17 cellular contexts compared by ENCODE assay signal in the genomic region with DNA sequence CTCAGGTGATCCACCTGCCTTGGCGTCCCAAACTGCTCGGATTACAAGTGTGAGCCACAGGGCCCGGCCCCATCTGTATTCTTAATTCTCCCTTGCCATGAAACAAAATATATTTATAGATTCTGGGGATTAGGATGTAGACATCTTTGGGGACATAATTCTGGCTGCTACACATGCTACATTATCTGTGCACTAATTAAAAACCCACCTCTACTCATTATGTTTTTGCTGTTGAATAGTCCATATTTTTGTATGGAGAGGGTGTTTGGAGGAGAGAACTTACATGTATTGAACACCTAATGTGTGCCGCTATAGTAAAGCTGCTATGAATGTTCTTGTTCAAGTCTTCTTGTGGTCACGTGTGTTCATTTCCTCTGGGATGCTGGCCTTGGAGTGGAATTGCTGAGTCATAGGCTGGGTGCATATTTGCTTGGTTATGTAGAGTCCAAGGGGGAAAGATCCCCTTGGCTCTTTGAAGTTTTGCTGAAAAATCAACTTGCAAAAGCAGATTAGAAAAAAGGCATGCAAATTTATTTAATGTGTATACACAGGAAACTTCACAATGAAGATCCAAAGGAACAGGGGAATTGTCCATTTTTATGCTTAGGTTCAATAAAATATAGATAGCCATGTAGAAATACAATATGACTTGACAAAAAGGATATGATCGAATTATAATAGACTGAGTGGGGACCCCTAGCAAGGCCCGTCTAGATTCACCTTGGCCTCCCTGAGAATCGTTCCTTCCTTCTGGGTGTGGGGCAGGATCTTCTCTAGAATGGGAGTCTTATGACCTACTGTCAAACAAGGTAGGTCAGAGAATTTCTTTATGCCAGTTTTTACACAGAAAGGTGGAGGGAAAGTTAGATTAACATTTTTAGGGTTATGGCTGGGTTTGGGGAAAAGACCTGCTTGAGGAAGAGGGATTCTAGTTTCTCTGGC. TPM values are rescaled to one million over a fixed set of nuclear protein-coding genes. Genes with fewer than 3 reads are reported as not detected.
DNase-seq lines count a peak whose midpoint lies in the region; ATAC-seq and TF ChIP-seq lines count a peak whose summit lies in the region.
"Had no signal": no experiment of that assay in that cellular context is flagged by ENCODE, and none has a peak within 500 bp of the region (broad histone marks: within the 10 kb centered on the region; RNA-seq: fewer than 3 reads in every experiment).

No MANE protein-coding gene starts in this region.

- peaks cover 2% of the 10 kb centered on the region for H3K27me3 Mint-ChIP-seq in MCF 10A (ENCODE audit: insufficient read depth, unreplicated experiment)
- peaks cover 2% of the 10 kb centered on the region for H3K27me3 Mint-ChIP-seq in activated CD8-positive, alpha-beta memory T cell treated with anti-CD3 and anti-CD28 coated beads, Interleukin-2, amount 10 ng/mL, durations not matched to agents 7 days and 5 days

- H2AFZ ChIP-seq in SK-N-SH (ENCODE audit: low read depth), result no peak overlapping the region

- no peak for ATAC-seq in activated CD8-positive, alpha-beta memory T cell treated with anti-CD3 and anti-CD28 coated beads, Interleukin-2, amount 10 ng/mL, durations not matched to agents 7 days and 5 days
- ATAC-seq in psoas muscle, result no peak
- ATAC-seq: activated T-cell treated with anti-CD3 and anti-CD28 coated beads, Interleukin-2, amount 50 U/mL, for 72 hours; natural killer cell treated with Interleukin-12 subunit alpha and Interleukin-12 subunit beta and Interleukin-15 and Interleukin-18, amount 100 ng/mL, for 72 hours had no signal

- no peaks in the 10 kb centered on the region for H3K9me2 ChIP-seq in SK-N-SH

- TF ChIP-seq POLR2A in breast epithelium (IDR thresholded peaks at IDR 0.05), result no peak

- H3K4me1 ChIP-seq in breast epithelium (no peaks in the 10 kb centered on the region), SK-N-SH (ENCODE audit: control insufficient read depth in 1 of 2, insufficient read depth in 2 of 2, low read depth in 1 of 2, low read length in 1 of 2) (peaks cover 0 to 14% of the 10 kb centered on the region in 2 experiments; a peak in 2 of 4 replicates), psoas muscle (no peaks in the 10 kb centered on the region)
- H3K4me1 ChIP-seq: tibial nerve had no signal

- H3K4me3 Mint-ChIP-seq in MCF 10A (ENCODE audit: unreplicated experiment), result no peak overlapping the region
- no peak overlapping the region for H3K4me3 Mint-ChIP-seq in activated CD8-positive, alpha-beta memory T cell treated with anti-CD3 and anti-CD28 coated beads, Interleukin-2, amount 10 ng/mL, durations not matched to agents 7 days and 5 days
- H3K4me3 Mint-ChIP-seq: activated T-cell treated with anti-CD3 and anti-CD28 coated beads, Interleukin-2, amount 50 U/mL, for 72 hours; brain; natural killer cell treated with Interleukin-12 subunit alpha and Interleukin-12 subunit beta and Interleukin-15 and Interleukin-18, amount 100 ng/mL, for 72 hours had no signal

- H3K9me3 Mint-ChIP-seq in MCF 10A (ENCODE audit: unreplicated experiment), result no peaks in the 10 kb centered on the region
- no peaks in the 10 kb centered on the region for H3K9me3 Mint-ChIP-seq in activated CD8-positive, alpha-beta memory T cell treated with anti-CD3 and anti-CD28 coated beads, Interleukin-2, amount 10 ng/mL, durations not matched to agents 7 days and 5 days (ENCODE audit: low read depth)
- H3K9me3 Mint-ChIP-seq: activated T-cell treated with anti-CD3 and anti-CD28 coated beads, Interleukin-2, amount 50 U/mL, for 72 hours; natural killer cell treated with Interleukin-12 subunit alpha and Interleukin-12 subunit beta and Interleukin-15 and Interleukin-18, amount 100 ng/mL, for 72 hours had no signal

- no peak for TF ChIP-seq EP300 in SK-N-SH (IDR thresholded peaks at IDR 0.05; ENCODE audit: borderline replicate concordance in 1 of 2, low read depth in 1 of 2, low read length in 1 of 2)

- TF ChIP-seq RAD21 in SK-N-SH (IDR thresholded peaks at IDR 0.05; ENCODE audit: low read length), result no peak

- peak; percentile 52 for DNase-seq in MCF 10A (ENCODE audit: unreplicated experiment)
- no peak for DNase-seq in breast epithelium (ENCODE audit: low spot score in 2 of 2)
- DNase-seq in SK-N-SH, result no peak
- peak; percentile 86 for DNase-seq in fibroblast of pulmonary artery (ENCODE audit: low read depth)
- DNase-seq in stromal cell of bone marrow (ENCODE audit: low read depth), result peak; percentile 26
- DNase-seq in activated CD8-positive, alpha-beta memory T cell treated with anti-CD3 and anti-CD28 coated beads, Interleukin-2, amount 10 ng/mL, durations not matched to agents 7 days and 5 days, result no peak
- no peak for DNase-seq in psoas muscle
- DNase-seq in UCSD-AML1 (lab: John Stamatoyannopoulos, UW; ENCODE audit: unreplicated experiment), result no peak
- DNase-seq: activated CD4-positive, CD25-positive, alpha-beta regulatory T cell treated with anti-CD3 and anti-CD28 coated beads, Interleukin-2, amount 50 U/mL, for 72 hours; activated T-cell treated with anti-CD3 and anti-CD28 coated beads, Interleukin-2, amount 50 U/mL, for 72 hours; NCI-H1092; NCI-H524 treated with DMSO at 0.1 percent for 48 hours had no signal

- no peak overlapping the region for H3K4me2 ChIP-seq in SK-N-SH

- H3K4me1 Mint-ChIP-seq in MCF 10A (ENCODE audit: insufficient read depth, unreplicated experiment), result no peaks in the 10 kb centered on the region
- H3K4me1 Mint-ChIP-seq in activated CD8-positive, alpha-beta memory T cell treated with anti-CD3 and anti-CD28 coated beads, Interleukin-2, amount 10 ng/mL, durations not matched to agents 7 days and 5 days, result no peaks in the 10 kb centered on the region
- H3K4me1 Mint-ChIP-seq: brain had no signal

- peaks cover 0 to 5% of the 10 kb centered on the region in 2 donors for H3K9me3 ChIP-seq in breast epithelium
- H3K9me3 ChIP-seq in SK-N-SH, result no peaks in the 10 kb centered on the region
- H3K9me3 ChIP-seq in psoas muscle, result no peaks in the 10 kb centered on the region
- H3K9me3 ChIP-seq: SJSA1 had no signal

- H3K79me2 ChIP-seq in SK-N-SH (ENCODE audit: insufficient read depth), result no peaks in the 10 kb centered on the region

- POLR2A ChIA-PET in MCF 10A (lab: Yijun Ruan, JAX) (interaction anchor here (0.8 kb wide), 1 partner anchor 14 kb away, joined by 3 read pairs; no protein-coding TSS in a partner anchor), SK-N-SH (lab: Yijun Ruan, JAX) (no interaction called here)

- H3K27ac ChIP-seq in breast epithelium, result no peak overlapping the region
- H3K27ac ChIP-seq in SK-N-SH (ENCODE audit: low read depth in 2 of 2, low read length in 1 of 2), result peak overlapping the region in 1 of 2 experiments; percentile 11; a peak in 1 of 4 replicates
- no peak overlapping the region for H3K27ac ChIP-seq in psoas muscle
- H3K27ac ChIP-seq: 22Rv1, SJSA1, tibial nerve had no signal

- no peaks in the 10 kb centered on the region for H3K36me3 Mint-ChIP-seq in MCF 10A (ENCODE audit: insufficient read depth, unreplicated experiment)
- no peaks in the 10 kb centered on the region for H3K36me3 Mint-ChIP-seq in activated CD8-positive, alpha-beta memory T cell treated with anti-CD3 and anti-CD28 coated beads, Interleukin-2, amount 10 ng/mL, durations not matched to agents 7 days and 5 days
- H3K36me3 Mint-ChIP-seq: brain; natural killer cell treated with Interleukin-12 subunit alpha and Interleukin-12 subunit beta and Interleukin-15 and Interleukin-18, amount 100 ng/mL, for 72 hours had no signal

- intact Hi-C loops in MCF 10A (cut with micrococcal nuclease), result no loop called here
- intact Hi-C loops in breast epithelium (cut with DNase I; ENCODE audit: low total_unique reads), result no loop called here
- intact Hi-C loops in psoas muscle (cut with DNase I), result no loop called here

- H3K36me3 ChIP-seq in breast epithelium (no peaks in the 10 kb centered on the region), SK-N-SH (replicated peaks in 1 of 2; ENCODE audit: control insufficient read depth in 1 of 2, insufficient read depth in 2 of 2, low read length in 1 of 2) (no peaks in the 10 kb centered on the region), psoas muscle (ENCODE audit: insufficient read depth in 1 of 2, low read depth in 1 of 2) (no peaks in the 10 kb centered on the region)
- H3K36me3 ChIP-seq: SJSA1, tibial nerve had no signal

- H3K4me3 ChIP-seq in breast epithelium (no peak overlapping the region), SK-N-SH (ENCODE audit: low read depth in 2 of 2, low read length in 1 of 2) (no peak overlapping the region), fibroblast of pulmonary artery (replicated peaks; ENCODE audit: low read depth, low read length) (no peak overlapping the region), psoas muscle (no peak overlapping the region)
- H3K4me3 ChIP-seq: SJSA1, tibial nerve had no signal

- no TSS peak for BruUV-seq in MCF 10A (replicated peaks; lab: Mats Ljungman, UMichigan)

- WGBS in SK-N-SH (ENCODE audit: low lambda C conversion rate), result 71% methylated on average over 8 of the region's 8 CpGs
- WGBS in psoas muscle, 3 donors, result 72 to 75% (median 75%) methylated on average over 8 of the region's 8 CpGs

- H3F3A ChIP-seq in SK-N-SH (replicated peaks; ENCODE audit: insufficient read depth), result no peaks in the 10 kb centered on the region

- H3K27me3 ChIP-seq in breast epithelium (no peaks in the 10 kb centered on the region), SK-N-SH (ENCODE audit: insufficient read depth) (no peaks in the 10 kb centered on the region; the same call in 1 of the 2 replicates), psoas muscle (ENCODE audit: insufficient read depth in 3 of 3, low read length in 2 of 3) (no peaks in the 10 kb centered on the region)
- H3K27me3 ChIP-seq: SJSA1, tibial nerve had no signal

- H3K9ac ChIP-seq in SK-N-SH, result no peak overlapping the region

- no peak overlapping the region for H3K27ac Mint-ChIP-seq in MCF 10A (ENCODE audit: low read depth, unreplicated experiment)
- no peak overlapping the region for H3K27ac Mint-ChIP-seq in activated CD8-positive, alpha-beta memory T cell treated with anti-CD3 and anti-CD28 coated beads, Interleukin-2, amount 10 ng/mL, durations not matched to agents 7 days and 5 days
- H3K27ac Mint-ChIP-seq: activated T-cell treated with anti-CD3 and anti-CD28 coated beads, Interleukin-2, amount 50 U/mL, for 72 hours; brain; natural killer cell treated with Interleukin-12 subunit alpha and Interleukin-12 subunit beta and Interleukin-15 and Interleukin-18, amount 100 ng/mL, for 72 hours had no signal

- TF ChIP-seq CTCF in MCF 10A (IDR thresholded peaks at IDR 0.05; ENCODE audit: unreplicated experiment), result no peak
- TF ChIP-seq CTCF in breast epithelium (IDR thresholded peaks at IDR 0.05), result no peak
- no peak for TF ChIP-seq CTCF in SK-N-SH (IDR thresholded peaks at IDR 0.05)
- no peak for TF ChIP-seq CTCF in fibroblast of pulmonary artery (IDR thresholded peaks at IDR 0.05; ENCODE audit: low read length, missing control alignments)
- TF ChIP-seq CTCF in psoas muscle (IDR thresholded peaks at IDR 0.05), result no peak

- CTCF ChIA-PET in MCF 10A (lab: Yijun Ruan, JAX), result interaction anchor here (2.3 kb wide), 1 partner anchor 19 kb away, joined by 16 read pairs; no protein-coding TSS in a partner anchor
- CTCF ChIA-PET in SK-N-SH (lab: Yijun Ruan, JAX), result interaction anchor here (0.6 to 1.5 kb wide), 3 partner anchors 19 to 457 kb away, joined by 3 to 7 read pairs (median 5); no protein-coding TSS in a partner anchor
- CTCF ChIA-PET in activated CD8-positive, alpha-beta memory T cell treated with anti-CD3 and anti-CD28 coated beads, Interleukin-2, amount 10 ng/mL, durations not matched to agents 7 days and 5 days (lab: Charles Lee), result no interaction called here

- no peaks in the 10 kb centered on the region for H4K20me1 ChIP-seq in SK-N-SH (ENCODE audit: insufficient read depth)

RNA-seq across cellular contexts. Expression of gene GPRC5B, which starts 42.1 kb away (rescaled TPM):
- total RNA-seq in MCF 10A (2022) (not detected in 2 replicates), breast epithelium (10 to 100 TPM; 16.3 to 26.6 (median 20.3) TPM), psoas muscle (100 to 1,000 TPM in 3 of 4 donors, 10 to 100 TPM in 1; 38.5 to 124 (median 109) TPM)
- polyA plus RNA-seq in SK-N-SH (2012; rRNA removed) (1.1 TPM in 2 replicates), psoas muscle (10 to 100 TPM; 25.3 to 55.7 (median 50.9) TPM)
- 1.0 and 1.1 TPM in 2 replicates for polyA plus RNA-seq in SK-N-SH (2012; cell fraction: cytosol; rRNA removed)
- 1.0 and 1.3 TPM in 2 replicates for polyA plus RNA-seq in SK-N-SH (2012; cell fraction: nucleus; rRNA removed)
- total RNA-seq in activated CD8-positive, alpha-beta memory T cell treated with anti-CD3 and anti-CD28 coated beads, Interleukin-2, amount 10 ng/mL, durations not matched to agents 7 days and 5 days, result not detected
- total RNA-seq: natural killer cell treated with Interleukin-12 subunit alpha and Interleukin-12 subunit beta and Interleukin-15 and Interleukin-18, amount 100 ng/mL, for 72 hours had no signal

Comparison
In these comparisons a context has a peak if more than half of its experiments do, and no peak if none do; other contexts are left out.
1. DNase-seq: peak in MCF 10A (single experiment), fibroblast of pulmonary artery (single experiment) and stromal cell of bone marrow (single experiment); none in breast epithelium (0 of 2), SK-N-SH (single experiment), activated CD8-positive, alpha-beta memory T cell treated with anti-CD3 and anti-CD28 coated beads, Interleukin-2, amount 10 ng/mL, durations not matched to agents 7 days and 5 days (single experiment), psoas muscle (0 of 2) and UCSD-AML1 (single experiment).
2. RNA of gene GPRC5B, which starts 42.1 kb away (total RNA-seq): 38.5 to 124 TPM in psoas muscle and 16.3 to 26.6 TPM in breast epithelium; not detected in MCF 10A and not detected in activated CD8-positive, alpha-beta memory T cell treated with anti-CD3 and anti-CD28 coated beads, Interleukin-2, amount 10 ng/mL, durations not matched to agents 7 days and 5 days; every median in the first group is over 10 times any median in the second.